8 cellular contexts compared by ENCODE assay signal in genomic region chrX:45515262-45516215, GRCh38.
DNase-seq lines count a peak whose midpoint lies in the region; ATAC-seq and TF ChIP-seq lines count a peak whose summit lies in the region.

No MANE protein-coding gene starts in this region.

- H3K4me1 Mint-ChIP-seq in neural crest cell, result peaks cover 6% of the 10 kb centered on the region

- H3K36me3 Mint-ChIP-seq in neural crest cell (ENCODE audit: low read depth), result no peaks in the 10 kb centered on the region

- no peak overlapping the region for H3K4me3 Mint-ChIP-seq in neural crest cell

- H3K27me3 Mint-ChIP-seq in neural crest cell (ENCODE audit: low read depth), result no peaks in the 10 kb centered on the region

- DNase-seq in NCI-H345 (lab: John Stamatoyannopoulos, UW) (peak; percentile 45), NCI-H345 treated with DMSO at 0.1 percent for 48 hours (lab: John Stamatoyannopoulos, UW; ENCODE audit: unreplicated experiment) (no peak), NCI-H2196 (lab: John Stamatoyannopoulos, UW; ENCODE audit: unreplicated experiment) (peak; percentile 11), neural crest cell (ENCODE audit: low read depth, low spot score) (no peak), ureter (ENCODE audit: low spot score) (peak; percentile 74), NCI-H1048 (lab: John Stamatoyannopoulos, UW) (no peak)
- peak; percentile 52 for DNase-seq in activated CD8-positive, alpha-beta memory T cell treated with anti-CD3 and anti-CD28 coated beads, Interleukin-2, amount 50 U/mL, for 48 hours

- ATAC-seq in esophagus mucosa, result peak; percentile 98

- no peak overlapping the region for H3K27ac Mint-ChIP-seq in neural crest cell (ENCODE audit: unreplicated experiment)

- peak; percentile 63 for TF ChIP-seq CTCF in neural crest cell (conservative IDR thresholded peaks at IDR 0.05)

- peaks cover 4% of the 10 kb centered on the region for H3K9me3 Mint-ChIP-seq in neural crest cell

Comparison
In these comparisons a context has a peak if more than half of its experiments do, and no peak if none do; other contexts are left out.
1. DNase-seq: peak in NCI-H345 (single experiment), NCI-H2196 (single experiment), activated CD8-positive, alpha-beta memory T cell treated with anti-CD3 and anti-CD28 coated beads, Interleukin-2, amount 50 U/mL, for 48 hours (single experiment) and ureter (single experiment); none in NCI-H345 treated with DMSO at 0.1 percent for 48 hours (single experiment), neural crest cell (single experiment) and NCI-H1048 (single experiment).